ENCODE assay signal across 18 cellular contexts in the genomic region with DNA sequence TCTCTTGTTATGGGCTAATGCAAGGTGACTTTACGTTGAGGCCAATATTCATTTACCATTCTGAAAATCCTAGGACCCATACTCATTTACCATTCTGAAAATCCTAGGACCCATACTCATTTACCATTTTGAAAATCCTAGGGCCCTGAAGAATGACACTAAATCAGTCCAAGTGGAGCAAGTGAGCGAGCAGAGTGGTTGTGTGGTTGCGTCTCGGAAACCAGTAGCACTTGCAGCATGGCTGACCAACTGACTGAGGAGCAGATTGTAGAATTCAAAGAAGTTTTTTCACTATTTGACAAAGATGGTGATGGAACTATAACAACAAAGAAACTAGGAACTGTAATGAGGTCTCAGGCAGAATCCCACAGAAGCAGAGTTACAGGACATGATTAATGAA. TPM values are rescaled to one million over a fixed set of nuclear protein-coding genes. Genes with fewer than 3 reads are reported as not detected.
DNase-seq lines count a peak whose midpoint lies in the region; ATAC-seq and TF ChIP-seq lines count a peak whose summit lies in the region.
"Had no signal": no experiment of that assay in that cellular context is flagged by ENCODE, and none has a peak within 500 bp of the region (broad histone marks: within the 10 kb centered on the region; RNA-seq: fewer than 3 reads in every experiment).

No MANE protein-coding gene starts in this region.

- no peak for TF ChIP-seq CTCF in osteoblast (IDR thresholded peaks at IDR 0.05; ENCODE audit: extremely low read depth, low read depth, low read length)

- peak overlapping the region; percentile 63 for H3K4me3 Mint-ChIP-seq in T-helper 2 cell treated with Interferon-gamma antibody and Interleukin-4, amounts not matched to agents 5 μg/mL and 100 μg/mL, for 36 hours
- peak overlapping the region; percentile 78 for H3K4me3 Mint-ChIP-seq in activated naive CD8-positive, alpha-beta T cell

- H3K27ac Mint-ChIP-seq in T-helper 2 cell treated with Interferon-gamma antibody and Interleukin-4, amounts not matched to agents 5 μg/mL and 100 μg/mL, for 36 hours = peak overlapping the region; percentile 83
- H3K27ac Mint-ChIP-seq in activated naive CD8-positive, alpha-beta T cell = peak overlapping the region; percentile 93

- DNase-seq in T-helper 2 cell treated with Interferon-gamma antibody and Interleukin-4, amounts not matched to agents 5 μg/mL and 100 μg/mL, for 36 hours (ENCODE audit: low spot score) = no peak
- DNase-seq in T-helper 2 cell (no peak), osteoblast (ENCODE audit: insufficient read length, low spot score, missing footprints) (no peak), NCI-H1436 treated with DMSO at 0.1 percent for 48 hours (lab: John Stamatoyannopoulos, UW) (no peak)
- DNase-seq: foreskin melanocyte, Karpas-422, left lung, mucosa of descending colon, NCI-H2171 treated with DMSO at 0.1 percent for 48 hours, NCI-H82, Peyer's patch, sigmoid colon, thyroid gland had no signal

- H3K79me2 ChIP-seq in osteoblast (ENCODE audit: insufficient read depth, low read length) = peaks cover 95% of the 10 kb centered on the region

- H3K4me1 Mint-ChIP-seq in T-helper 2 cell treated with Interferon-gamma antibody and Interleukin-4, amounts not matched to agents 5 μg/mL and 100 μg/mL, for 36 hours (ENCODE audit: low read depth) = peaks cover 63% of the 10 kb centered on the region
- peaks cover 79% of the 10 kb centered on the region for H3K4me1 Mint-ChIP-seq in activated naive CD8-positive, alpha-beta T cell (ENCODE audit: low read depth)

- H3K4me2 ChIP-seq in osteoblast (ENCODE audit: insufficient read depth, low read length) = peak overlapping the region; percentile 39

- peaks cover 49% of the 10 kb centered on the region for H3K4me1 ChIP-seq in osteoblast (ENCODE audit: insufficient read depth, low read length)

- H3K9me3 Mint-ChIP-seq in T-helper 2 cell treated with Interferon-gamma antibody and Interleukin-4, amounts not matched to agents 5 μg/mL and 100 μg/mL, for 36 hours = no peaks in the 10 kb centered on the region
- no peaks in the 10 kb centered on the region for H3K9me3 Mint-ChIP-seq in activated naive CD8-positive, alpha-beta T cell (ENCODE audit: low read depth)

- peaks cover 72% of the 10 kb centered on the region for H3K36me3 ChIP-seq in osteoblast (ENCODE audit: insufficient read depth, low read length)
- H3K36me3 ChIP-seq: thyroid gland had no signal

- no peaks in the 10 kb centered on the region for H3K9me3 ChIP-seq in osteoblast (ENCODE audit: low read depth, low read length)
- H3K9me3 ChIP-seq: left lung, mucosa of descending colon, Peyer's patch, sigmoid colon, thyroid gland had no signal

- H3K27me3 Mint-ChIP-seq in T-helper 2 cell treated with Interferon-gamma antibody and Interleukin-4, amounts not matched to agents 5 μg/mL and 100 μg/mL, for 36 hours (ENCODE audit: low read depth) = no peaks in the 10 kb centered on the region
- H3K27me3 Mint-ChIP-seq in activated naive CD8-positive, alpha-beta T cell = no peaks in the 10 kb centered on the region

- peaks cover 84% of the 10 kb centered on the region for H4K20me1 ChIP-seq in osteoblast (ENCODE audit: insufficient read depth, low read length)

- peak overlapping the region; percentile 32; the same call in 1 of the 2 replicates for H3K4me3 ChIP-seq in GM08714 (ENCODE audit: low read length)
- H3K4me3 ChIP-seq in osteoblast (ENCODE audit: insufficient read depth, low read length) = no peak overlapping the region
- H3K4me3 ChIP-seq: left lung, mucosa of descending colon, Peyer's patch, sigmoid colon, thyroid gland had no signal

- H3K27me3 ChIP-seq in osteoblast (ENCODE audit: insufficient read depth, low read length) = no peaks in the 10 kb centered on the region
- H3K27me3 ChIP-seq: left lung, Peyer's patch, sigmoid colon, thyroid gland had no signal

- no peak overlapping the region for H3K27ac ChIP-seq in osteoblast (ENCODE audit: low read depth, low read length)
- H3K27ac ChIP-seq: Peyer's patch, sigmoid colon, thyroid gland had no signal

- H3K36me3 Mint-ChIP-seq in T-helper 2 cell treated with Interferon-gamma antibody and Interleukin-4, amounts not matched to agents 5 μg/mL and 100 μg/mL, for 36 hours (ENCODE audit: low read depth) = peaks cover 63% of the 10 kb centered on the region
- peaks cover 20% of the 10 kb centered on the region for H3K36me3 Mint-ChIP-seq in activated naive CD8-positive, alpha-beta T cell

- H2AFZ ChIP-seq in osteoblast (ENCODE audit: low read length) = no peak overlapping the region

- ATAC-seq in HG03354 (IDR thresholded peaks at IDR 0.05; ENCODE audit: poor library complexity, severe bottlenecking, unreplicated experiment) = no peak
- no peak for ATAC-seq in GM18520 (IDR thresholded peaks at IDR 0.05; ENCODE audit: unreplicated experiment)
- ATAC-seq: SK-N-SH treated with all-trans-retinoic acid at 6 μM for 48 hours had no signal

RNA-seq across cellular contexts. Expression of gene SAR1A, which starts 6.9 kb away (rescaled TPM):
- 219 and 240 TPM in 2 replicates for total RNA-seq in osteoblast

RNA-seq across cellular contexts. Expression of gene TYSND1, which starts 16.9 kb away (rescaled TPM):
- total RNA-seq in osteoblast = 13.0 and 15.6 TPM in 2 replicates

RNA-seq across cellular contexts. Expression of gene AIFM2, which starts 30.8 kb away (rescaled TPM):
- 14.4 and 14.8 TPM in 2 replicates for total RNA-seq in osteoblast
